ENCODE assay signal across 14 cellular contexts in the genomic region with DNA sequence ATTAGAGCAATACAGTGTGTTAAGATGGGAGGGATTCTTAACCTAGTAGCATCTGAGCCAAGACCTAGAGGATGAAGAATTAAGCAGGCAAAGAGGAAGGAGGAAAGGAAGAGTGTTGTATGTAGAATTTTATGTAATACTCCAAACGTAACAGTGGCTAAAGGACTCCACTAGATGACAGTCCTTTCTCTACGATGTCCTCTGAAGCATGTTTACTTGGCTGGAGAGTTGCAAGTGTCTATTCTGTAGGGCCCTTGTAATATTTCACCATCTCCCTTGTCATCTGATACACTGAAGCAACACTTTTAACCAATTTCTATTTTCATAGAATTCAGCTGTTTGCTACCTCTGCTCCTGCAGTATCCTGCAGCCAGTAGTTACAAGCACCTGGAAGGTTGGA. TPM values are rescaled to one million over a fixed set of nuclear protein-coding genes. Genes with fewer than 3 reads are reported as not detected.
A peak's percentile ranks its signal among the peaks of the same experiment; 100 is the strongest.
DNase-seq lines count a peak whose midpoint lies in the region; ATAC-seq and TF ChIP-seq lines count a peak whose summit lies in the region.
"Had no signal": no experiment of that assay in that cellular context is flagged by ENCODE, and none has a peak within 500 bp of the region (broad histone marks: within the 10 kb centered on the region; RNA-seq: fewer than 3 reads in every experiment).

No MANE protein-coding gene starts in this region.

- H3K4me3 Mint-ChIP-seq in MCF 10A (ENCODE audit: unreplicated experiment) = peak overlapping the region; percentile 89

- no peaks in the 10 kb centered on the region for H3K9me3 ChIP-seq in breast epithelium
- H3K9me3 ChIP-seq in PC-9 (ENCODE audit: insufficient read depth, low read depth) = no peaks in the 10 kb centered on the region
- H3K9me3 ChIP-seq in hepatocyte (ENCODE audit: low read depth) = no peaks in the 10 kb centered on the region

- DNase-seq in MCF 10A (ENCODE audit: unreplicated experiment) (no peak), breast epithelium (ENCODE audit: low spot score in 2 of 2) (no peak), PC-9 (no peak), hepatocyte (ENCODE audit: low spot score) (no peak), kidney glomerular epithelial cell (lab: John Stamatoyannopoulos, UW) (no peak)
- no peak for DNase-seq in stimulated activated CD8-positive, alpha-beta memory T cell treated with anti-CD3 and anti-CD28 coated beads, Interleukin-4, amount 100 ng/mL, for 48 hours
- DNase-seq: activated CD8-positive, alpha-beta memory T cell treated with anti-CD3 and anti-CD28 coated beads, Interleukin-2, amount 50 U/mL, for 48 hours; kidney; NCI-H748 treated with DMSO at 0.1 percent for 48 hours; substantia nigra; T1000 had no signal

- H4K20me1 ChIP-seq in PC-9 (ENCODE audit: insufficient read depth) (peaks cover 20% of the 10 kb centered on the region), hepatocyte (ENCODE audit: insufficient read depth, poor library complexity, severe bottlenecking) (peaks cover 20% of the 10 kb centered on the region)

- H3K27me3 ChIP-seq in breast epithelium = no peaks in the 10 kb centered on the region
- no peaks in the 10 kb centered on the region for H3K27me3 ChIP-seq in PC-9 (ENCODE audit: insufficient read depth, low read depth)
- H3K27me3 ChIP-seq in hepatocyte = no peaks in the 10 kb centered on the region

- whole genome bisulfite sequencing in hepatocyte (ENCODE audit: low lambda C conversion rate, missing lambda C conversion rate) = 86% methylated on average over 2 of the region's 2 CpGs

- CTCF ChIA-PET in MCF 10A (lab: Yijun Ruan, JAX) = interaction anchor here (0.9 to 1.3 kb wide), 4 partner anchors 11 to 86 kb away, joined by 3 to 6 read pairs (median 4); partner anchors contain the start of genes C1orf50 and P3H1
- CTCF ChIA-PET in PC-9 (lab: Charles Lee) = no interaction called here

- H3K4me1 Mint-ChIP-seq in MCF 10A (ENCODE audit: insufficient read depth, unreplicated experiment) = peaks cover 30% of the 10 kb centered on the region

- peak overlapping the region; percentile 91 for H3K4me2 ChIP-seq in PC-9
- peak overlapping the region; percentile 86 for H3K4me2 ChIP-seq in hepatocyte

- H3K79me2 ChIP-seq in PC-9 (ENCODE audit: low read depth) (peaks cover 41% of the 10 kb centered on the region), hepatocyte (peaks cover 32% of the 10 kb centered on the region)

- H3F3A ChIP-seq in PC-9 (ENCODE audit: insufficient read depth, low read depth) = peaks cover 6% of the 10 kb centered on the region; the same call in 1 of the 2 replicates

- no peak overlapping the region for H3K4me3 ChIP-seq in breast epithelium
- H3K4me3 ChIP-seq in PC-9 = peak overlapping the region; percentile 93; the same call in 1 of the 2 replicates
- H3K4me3 ChIP-seq in hepatocyte = no peak overlapping the region

- no peak for TF ChIP-seq POLR2A in breast epithelium (IDR thresholded peaks at IDR 0.05)

- H3K4me1 ChIP-seq in breast epithelium (peaks cover 7 to 15% of the 10 kb centered on the region in 2 donors), PC-9 (replicated peaks; ENCODE audit: insufficient read depth) (peaks cover 22% of the 10 kb centered on the region), hepatocyte (ENCODE audit: insufficient read depth) (peaks cover 25% of the 10 kb centered on the region)

- H3K27ac Mint-ChIP-seq in MCF 10A (ENCODE audit: low read depth, unreplicated experiment) = peak overlapping the region; percentile 98

- TF ChIP-seq CTCF in MCF 10A (IDR thresholded peaks at IDR 0.05; ENCODE audit: unreplicated experiment) = no peak
- no peak for TF ChIP-seq CTCF in breast epithelium (IDR thresholded peaks at IDR 0.05)
- no peak for TF ChIP-seq CTCF in PC-9 (conservative IDR thresholded peaks at IDR 0.05)
- TF ChIP-seq CTCF in hepatocyte (IDR thresholded peaks at IDR 0.05; ENCODE audit: poor library complexity) = no peak

- BruUV-seq in MCF 10A (replicated peaks; lab: Mats Ljungman, UMichigan) (no TSS peak), PC-9 (replicated peaks; lab: Mats Ljungman, UMichigan) (no TSS peak)

- H3K27me3 Mint-ChIP-seq in MCF 10A (ENCODE audit: insufficient read depth, unreplicated experiment) = no peaks in the 10 kb centered on the region

- intact Hi-C loops in MCF 10A (cut with micrococcal nuclease) = loop anchor here (10.0 kb wide), 1 partner anchor 1185 kb away; no protein-coding TSS in a partner anchor
- intact Hi-C loops in breast epithelium (cut with DNase I; ENCODE audit: low total_unique reads) = no loop called here
- intact Hi-C loops in PC-9 (cut with micrococcal nuclease; ENCODE audit: unreplicated experiment) = loop anchor here (5.0 to 10.0 kb wide), 2 partner anchors 103 to 345 kb away; partner anchors contain the start of gene FOXJ3

- ATAC-seq in HG03565 (IDR thresholded peaks at IDR 0.05; ENCODE audit: unreplicated experiment) = no peak
- ATAC-seq in GM21515 (IDR thresholded peaks at IDR 0.05; ENCODE audit: unreplicated experiment) = no peak

- POLR2A ChIA-PET in MCF 10A (lab: Yijun Ruan, JAX) (interaction anchor here (0.6 to 6.8 kb wide), 13 partner anchors 9 to 606 kb away, joined by 3 to 104 read pairs (median 5); partner anchors contain the start of genes C1orf210, C1orf50, P3H1 and PPIH), PC-9 (lab: Charles Lee; ENCODE audit: unreplicated experiment) (interaction anchor here (0.6 kb wide), 2 partner anchors 10 to 87 kb away, joined by 4 to 6 read pairs; partner anchors contain the start of genes C1orf50 and P3H1)

- no peaks in the 10 kb centered on the region for H3K36me3 ChIP-seq in breast epithelium
- H3K36me3 ChIP-seq in PC-9 (ENCODE audit: low read depth) = peaks cover 14% of the 10 kb centered on the region; the same call in 1 of the 2 replicates
- H3K36me3 ChIP-seq in hepatocyte (replicated peaks; ENCODE audit: insufficient read depth, low read depth) = no peaks in the 10 kb centered on the region

- H3K9me2 ChIP-seq in PC-9 (ENCODE audit: insufficient read depth) (no peaks in the 10 kb centered on the region), hepatocyte (replicated peaks; ENCODE audit: insufficient read depth) (no peaks in the 10 kb centered on the region)

- H3K27ac ChIP-seq in breast epithelium = no peak overlapping the region
- no peak overlapping the region for H3K27ac ChIP-seq in PC-9
- H3K27ac ChIP-seq in hepatocyte = peak overlapping the region; percentile 96

- H2AFZ ChIP-seq in PC-9 = no peak overlapping the region
- no peak overlapping the region for H2AFZ ChIP-seq in hepatocyte

- H3K9me3 Mint-ChIP-seq in MCF 10A (ENCODE audit: unreplicated experiment) = no peaks in the 10 kb centered on the region

- H3K36me3 Mint-ChIP-seq in MCF 10A (ENCODE audit: insufficient read depth, unreplicated experiment) = peaks cover 45% of the 10 kb centered on the region

RNA-seq across cellular contexts. Expression of gene YBX1, which starts 2.2 kb away (rescaled TPM):
- total RNA-seq in MCF 10A (2022) (1,134 and 1,200 TPM in 2 replicates), breast epithelium (100 to 1,000 TPM; 332 to 694 (median 485) TPM), PC-9 (2021) (656 and 1,130 TPM in 2 replicates), hepatocyte (418 and 428 TPM in 2 replicates)
- 177 and 183 TPM in 2 replicates for polyA plus RNA-seq in hepatocyte

RNA-seq across cellular contexts. Expression of gene PPIH, which starts 21.8 kb away (rescaled TPM):
- total RNA-seq in MCF 10A (2022) = 52.4 and 55.9 TPM in 2 replicates
- total RNA-seq in breast epithelium = 10 to 100 TPM; 21.6 to 37.9 (median 24.6) TPM
- 82.7 and 102 TPM in 2 replicates for total RNA-seq in PC-9 (2021)
- total RNA-seq in hepatocyte = 35.6 and 36.4 TPM in 2 replicates
- polyA plus RNA-seq in hepatocyte = 26.1 and 30.7 TPM in 2 replicates

RNA-seq across cellular contexts. Expression of gene CLDN19, which starts 60.0 kb away (rescaled TPM):
- total RNA-seq in MCF 10A (2022) (not detected in 2 replicates), breast epithelium (1 to 10 TPM in 2 of 3 donors, not detected in 1; 2.9 to 3.1 TPM), PC-9 (2021) (not detected in 2 replicates), hepatocyte (2.5 and 6.9 TPM in 2 replicates)
- polyA plus RNA-seq in hepatocyte = 3.8 and 4.5 TPM in 2 replicates
- total RNA-seq: M059J had no signal
